In the genomic region with DNA sequence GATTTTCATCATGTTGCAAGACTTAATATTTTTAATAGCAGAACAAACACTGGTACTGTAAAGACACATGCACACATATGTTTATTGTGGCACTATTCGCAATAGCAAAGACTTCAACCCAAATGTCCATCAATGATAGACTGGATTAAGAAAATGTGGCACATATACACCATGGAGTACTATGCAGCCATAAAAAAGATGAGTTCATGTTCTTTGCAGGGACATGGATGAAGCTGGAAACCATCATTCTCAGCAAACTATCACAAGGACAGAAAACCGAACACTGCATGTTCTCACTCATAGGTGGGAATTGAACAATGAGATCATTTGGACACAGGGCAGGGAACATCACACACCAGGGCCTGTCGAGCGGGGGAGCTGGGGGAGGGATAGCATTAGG, we compare ENCODE assay signal across 1 cellular context.
TF ChIP-seq lines count a peak whose summit lies in the region.

No MANE protein-coding gene starts in this region.

TF ChIP-seq in HEK293, 187 proteins besides CTCF, POLR2A, EP300 and RAD21 (continued from another document):
- TF ChIP-seq, protein P1, sequence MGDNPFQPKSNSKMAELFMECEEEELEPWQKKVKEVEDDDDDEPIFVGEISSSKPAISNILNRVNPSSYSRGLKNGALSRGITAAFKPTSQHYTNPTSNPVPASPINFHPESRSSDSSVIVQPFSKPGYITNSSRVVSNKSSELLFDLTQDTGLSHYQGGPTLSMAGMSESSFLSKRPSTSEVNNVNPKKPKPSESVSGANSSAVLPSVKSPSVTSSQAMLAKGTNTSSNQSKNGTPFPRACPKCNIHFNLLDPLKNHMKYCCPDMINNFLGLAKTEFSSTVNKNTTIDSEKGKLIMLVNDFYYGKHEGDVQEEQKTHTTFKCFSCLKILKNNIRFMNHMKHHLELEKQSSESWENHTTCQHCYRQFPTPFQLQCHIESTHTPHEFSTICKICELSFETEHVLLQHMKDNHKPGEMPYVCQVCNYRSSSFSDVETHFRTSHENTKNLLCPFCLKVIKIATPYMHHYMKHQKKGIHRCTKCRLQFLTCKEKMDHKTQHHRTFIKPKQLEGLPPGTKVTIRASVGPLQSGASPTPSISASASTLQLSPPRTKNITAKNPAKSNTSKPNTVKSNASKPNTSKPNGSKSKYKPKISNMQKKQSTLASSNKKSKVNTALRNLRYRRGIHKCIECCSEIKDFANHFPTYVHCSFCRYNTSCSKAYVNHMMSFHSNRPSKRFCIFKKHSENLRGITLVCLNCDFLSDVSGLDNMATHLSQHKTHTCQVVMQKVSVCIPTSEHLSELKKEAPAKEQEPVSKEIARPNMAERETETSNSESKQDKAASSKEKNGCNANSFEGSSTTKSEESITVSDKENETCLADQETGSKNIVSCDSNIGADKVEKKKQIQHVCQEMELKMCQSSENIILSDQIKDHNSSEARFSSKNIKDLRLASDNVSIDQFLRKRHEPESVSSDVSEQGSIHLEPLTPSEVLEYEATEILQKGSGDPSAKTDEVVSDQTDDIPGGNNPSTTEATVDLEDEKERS (tag by site-specific recombination; IDR thresholded peaks at IDR 0.05), result 0 out of 2 replicates have a peak, but pooled peaks have one; percentile 56
